ENCODE assay signal across 1 cellular context in genomic region chr2:213232649-213233437, GRCh38.
TF ChIP-seq lines count a peak whose summit lies in the region.

No MANE protein-coding gene starts in this region.

TF ChIP-seq in GM12878, 131 proteins besides CTCF, POLR2A, EP300 and RAD21 (continued from another document and continues in another):
- TF ChIP-seq ZBTB4 (CRISPR knock-in tag; IDR thresholded peaks at IDR 0.05) (no peak; the same call in 1 of the 2 replicates), TCF3 (IDR thresholded peaks at IDR 0.05; ENCODE audit: borderline replicate concordance, insufficient read depth, low read depth, low read length) (peak; percentile 48; the same call in 1 of the 2 replicates), CHD1 (IDR thresholded peaks at IDR 0.05; ENCODE audit: low read depth, low read length) (peak; percentile 90; the same call in 1 of the 2 replicates), POLR2AphosphoS2 (IDR thresholded peaks at IDR 0.05; ENCODE audit: low read depth, low read length) (peak; percentile 36; the same call in 1 of the 2 replicates), ZNF384 (IDR thresholded peaks at IDR 0.05; ENCODE audit: borderline replicate concordance, low read depth, low read length) (peak; percentile 80; the same call in 1 of the 2 replicates), EGR1 (IDR thresholded peaks at IDR 0.05; ENCODE audit: borderline replicate concordance in 1 of 2, low read depth in 2 of 2, low read length in 2 of 2) (no peak), IRF5 (IDR thresholded peaks at IDR 0.05; ENCODE audit: borderline replicate concordance) (no peak), SKIL (IDR thresholded peaks at IDR 0.05; ENCODE audit: low read depth, poor library complexity, severe bottlenecking) (peak; percentile 97), CBX3 (IDR thresholded peaks at IDR 0.05; ENCODE audit: borderline replicate concordance, low read depth) (no peak), ZBTB33 (IDR thresholded peaks at IDR 0.05) (no peak), MXI1 (IDR thresholded peaks at IDR 0.05; ENCODE audit: low read depth, low read length) (no peak), E4F1 (IDR thresholded peaks at IDR 0.05; ENCODE audit: borderline replicate concordance, partially characterized antibody) (no peak), CREB1 (IDR thresholded peaks at IDR 0.05; ENCODE audit: low read depth) (peak; percentile 74; the same call in 1 of the 2 replicates), PKNOX1 (IDR thresholded peaks at IDR 0.05) (peak; percentile 75), SPI1 (IDR thresholded peaks at IDR 0.05; ENCODE audit: borderline replicate concordance, insufficient read depth, low read depth, low read length) (0 out of 2 replicates have a peak, but pooled peaks have one; percentile 7), EZH2 (IDR thresholded peaks at IDR 0.05; ENCODE audit: borderline replicate concordance, control insufficient read depth, low read depth, low read length) (no peak), HDAC6 (IDR thresholded peaks at IDR 0.05; ENCODE audit: unreplicated experiment) (no peak), YY1 (IDR thresholded peaks at IDR 0.05; ENCODE audit: low read depth, low read length) (peak; percentile 78), ATF3 (IDR thresholded peaks at IDR 0.05; ENCODE audit: borderline replicate concordance, extremely low read depth, low read depth, low read length) (no peak), NR2C2 (IDR thresholded peaks at IDR 0.05; ENCODE audit: borderline replicate concordance, control insufficient read depth, insufficient read length, low read depth) (no peak), SMARCA5 (IDR thresholded peaks at IDR 0.05) (peak; percentile 16; the same call in 1 of the 2 replicates), GABPA (IDR thresholded peaks at IDR 0.05; ENCODE audit: low read depth) (no peak), NRF1 (conservative IDR thresholded peaks at IDR 0.05; ENCODE audit: low read depth, low read length) (no peak), RB1 (IDR thresholded peaks at IDR 0.05; ENCODE audit: borderline replicate concordance) (peak; percentile 100), REST (IDR thresholded peaks at IDR 0.05; ENCODE audit: low read depth, low read length) (peak; percentile 39; the same call in 1 of the 2 replicates), CEBPB (IDR thresholded peaks at IDR 0.05; ENCODE audit: borderline replicate concordance in 1 of 2, low read depth in 2 of 2, low read length in 2 of 2) (no peak), POLR2AphosphoS5 (IDR thresholded peaks at IDR 0.05; ENCODE audit: low read length) (peak; percentile 77), E2F8 (IDR thresholded peaks at IDR 0.05; ENCODE audit: low read depth, partially characterized antibody) (no peak), TCF7 (IDR thresholded peaks at IDR 0.05; ENCODE audit: borderline replicate concordance) (peak; percentile 73), TCF12 (IDR thresholded peaks at IDR 0.05; ENCODE audit: low read depth, low read length) (peak; percentile 99), NBN (IDR thresholded peaks at IDR 0.05) (peak; percentile 99), USF2 (IDR thresholded peaks at IDR 0.05; ENCODE audit: borderline replicate concordance, low read depth, low read length) (no peak), BHLHE40 (IDR thresholded peaks at IDR 0.05; ENCODE audit: borderline replicate concordance in 1 of 2, low read depth in 2 of 2, low read length in 1 of 2) (peak; percentile 70 to 81)
